ENCODE assay signal across 8 cellular contexts in genomic region chr17:27457405-27457730, GRCh38. TPM values are rescaled to one million over a fixed set of nuclear protein-coding genes. Genes with fewer than 3 reads are reported as not detected.
A peak's percentile ranks its signal among the peaks of the same experiment; 100 is the strongest.
DNase-seq lines count a peak whose midpoint lies in the region; ATAC-seq, FAIRE-seq and TF ChIP-seq lines count a peak whose summit lies in the region.

No MANE protein-coding gene starts in this region.

- peak overlapping the region in 5 of 10 donors; percentile 78 to 87 (median 80) for H3K27ac ChIP-seq in heart right ventricle
- peak overlapping the region; percentile 92 to 97 for H3K27ac ChIP-seq in uterus

- no peaks in the 10 kb centered on the region for H3K27me3 ChIP-seq in heart right ventricle
- peaks cover 4% of the 10 kb centered on the region for H3K27me3 ChIP-seq in bronchial epithelial cell (ENCODE audit: control insufficient read depth, insufficient read depth, low read length)
- no peaks in the 10 kb centered on the region for H3K27me3 ChIP-seq in mononuclear cell (ENCODE audit: insufficient read depth, low read length)
- no peaks in the 10 kb centered on the region for H3K27me3 ChIP-seq in uterus

- H3K36me3 ChIP-seq in heart right ventricle (no peaks in the 10 kb centered on the region), bronchial epithelial cell (ENCODE audit: control insufficient read depth, insufficient read depth, low read length) (no peaks in the 10 kb centered on the region), uterus (no peaks in the 10 kb centered on the region)

- no peak for FAIRE-seq in bronchial epithelial cell (lab: Jason Lieb, UNC)

- no peak for ATAC-seq in heart right ventricle
- ATAC-seq in left ventricle myocardium superior = no peak
- no peak for ATAC-seq in GM18505 (IDR thresholded peaks at IDR 0.05; ENCODE audit: unreplicated experiment)

- TF ChIP-seq CTCF in heart right ventricle (IDR thresholded peaks at IDR 0.05) = no peak
- TF ChIP-seq CTCF in bronchial epithelial cell (IDR thresholded peaks at IDR 0.05; ENCODE audit: insufficient read depth, low read length, severe bottlenecking) = no peak
- TF ChIP-seq CTCF in uterus (IDR thresholded peaks at IDR 0.05) = no peak
- no peak for TF ChIP-seq CTCF in GM10248 (IDR thresholded peaks at IDR 0.05; ENCODE audit: control extremely low read depth, extremely low read depth, low read depth, missing control alignments)

- H3K4me1 ChIP-seq in heart right ventricle (peaks cover 8 to 46% (median 23%) of the 10 kb centered on the region in 9 donors), mononuclear cell (ENCODE audit: insufficient read depth, low read length) (peaks cover 23% of the 10 kb centered on the region), uterus (peaks cover 0 to 14% of the 10 kb centered on the region in 2 donors)

- no peak for DNase-seq in heart right ventricle
- DNase-seq in left ventricle myocardium superior = no peak
- DNase-seq in bronchial epithelial cell (ENCODE audit: low read depth) = no peak
- DNase-seq in uterus = no peak
- no peak for DNase-seq in NAMALWA (ENCODE audit: low spot score)
- DNase-seq in GM10248 (ENCODE audit: extremely low spot score) = no peak

- CTCF ChIA-PET in GM10248 (lab: Yijun Ruan, JAX) = interaction anchor here (0.9 to 2.4 kb wide), 8 partner anchors 9 to 145 kb away, joined by 3 to 13 read pairs (median 4); no protein-coding TSS in a partner anchor

- POLR2A ChIA-PET in GM10248 (lab: Yijun Ruan, JAX) = interaction anchor here (0.6 to 2.3 kb wide), 3 partner anchors 9 to 139 kb away, joined by 7 to 10 read pairs (median 8); no protein-coding TSS in a partner anchor

- intact Hi-C loops in heart right ventricle (cut with DNase I) = loop anchor here (2.0 to 10.0 kb wide), 13 partner anchors 97 to 223 kb away; no protein-coding TSS in a partner anchor
- intact Hi-C loops in left ventricle myocardium superior (cut with micrococcal nuclease) = no loop called here
- intact Hi-C loops in uterus (cut with DNase I; ENCODE audit: low total_unique reads) = no loop called here

- peak overlapping the region in 9 of 10 donors; percentile 72 to 91 (median 88) for H3K4me3 ChIP-seq in heart right ventricle
- peak overlapping the region; percentile 49 for H3K4me3 ChIP-seq in bronchial epithelial cell (ENCODE audit: low read depth, low read length)
- H3K4me3 ChIP-seq in mononuclear cell (ENCODE audit: low read length) = peak overlapping the region; percentile 76
- peak overlapping the region; percentile 58 to 78 for H3K4me3 ChIP-seq in uterus

- no peaks in the 10 kb centered on the region for H3K9me3 ChIP-seq in heart right ventricle
- no peaks in the 10 kb centered on the region for H3K9me3 ChIP-seq in mononuclear cell (ENCODE audit: low read depth, low read length)
- no peaks in the 10 kb centered on the region for H3K9me3 ChIP-seq in uterus

- WGBS in heart right ventricle, 2 donors = 25 to 26% methylated on average over 7 of the region's 7 CpGs

- TF ChIP-seq POLR2A in uterus (IDR thresholded peaks at IDR 0.05) (no peak), GM18505 (IDR thresholded peaks at IDR 0.05; ENCODE audit: borderline replicate concordance, extremely low read depth, insufficient read depth, insufficient read length) (no peak)

RNA-seq across cellular contexts. Expression of gene KSR1, which starts 1.1 kb away (rescaled TPM):
- total RNA-seq in heart right ventricle = 10 to 100 TPM in 5 of 10 donors, 1 to 10 TPM in 5; 5.6 to 19.6 (median 8.6) TPM
- 10 to 100 TPM in 1 of 2 donors, 1 to 10 TPM in 1; 6.0 to 10.1 TPM for polyA plus RNA-seq in heart right ventricle
- 10.2 TPM for total RNA-seq in left ventricle myocardium superior
- total RNA-seq in bronchial epithelial cell = 0.53 and 7.4 TPM in 2 replicates
- total RNA-seq in mononuclear cell = 23.5 TPM
- 10 to 100 TPM; 17.7 to 77.0 (median 34.6) TPM for total RNA-seq in uterus

Comparison
In these comparisons a context has a peak if more than half of its experiments do, and no peak if none do; other contexts are left out.
1. intact Hi-C loops: an anchor here in heart right ventricle (2.0 to 10.0 kb wide); none called in left ventricle myocardium superior and uterus.